Comparison of ENCODE assay signal across 1 cellular context in genomic region chr5:77490945-77491344, GRCh38.
A peak's percentile ranks its signal among the peaks of the same experiment; 100 is the strongest.
TF ChIP-seq lines count a peak whose summit lies in the region.

No MANE protein-coding gene starts in this region.

TF ChIP-seq in SK-N-SH, 30 proteins besides CTCF, POLR2A, EP300 and RAD21:
- 0 out of 2 replicates have a peak, but pooled peaks have one; percentile 30 for TF ChIP-seq YY1 (IDR thresholded peaks at IDR 0.05; ENCODE audit: low read depth)
